ENCODE assay signal across 1 cellular context in genomic region chr19:1490311-1491113, GRCh38.
TF ChIP-seq lines count a peak whose summit lies in the region.

PCSK4 (minus strand) TSS chr19:1490350; CDS start chr19:1490346, 4 bp downstream.

TF ChIP-seq in K562, 482 proteins besides CTCF, POLR2A, EP300 and RAD21 (continued from another document and continues in another):
- TF ChIP-seq VEZF1 (CRISPR knock-in tag; IDR thresholded peaks at IDR 0.05) (peak; percentile 93), ZBTB11 (CRISPR knock-in tag; IDR thresholded peaks at IDR 0.05) (no peak), TRIM24 (IDR thresholded peaks at IDR 0.05) (no peak), ZBTB12 (CRISPR knock-in tag; IDR thresholded peaks at IDR 0.05) (no peak), SP2 (IDR thresholded peaks at IDR 0.05; ENCODE audit: extremely low read depth, low read depth, low read length, poor library complexity, severe bottlenecking) (peak; percentile 44), TCF7 (IDR thresholded peaks at IDR 0.05; ENCODE audit: borderline replicate concordance) (no peak), ZNF77 (CRISPR knock-in tag; IDR thresholded peaks at IDR 0.05) (no peak), PTRF (tag; IDR thresholded peaks at IDR 0.05) (no peak), CBFA2T3 (IDR thresholded peaks at IDR 0.05) (no peak), NCOA2 (IDR thresholded peaks at IDR 0.05; ENCODE audit: partially characterized antibody in 2 of 2) (no peak), CREM (IDR thresholded peaks at IDR 0.05; ENCODE audit: low read depth) (no peak; the same call in 1 of the 2 replicates), SRSF3 (IDR thresholded peaks at IDR 0.05; ENCODE audit: insufficient read depth, low read length) (no peak), CXXC5 (CRISPR knock-in tag; IDR thresholded peaks at IDR 0.05) (peak; percentile 64), ETV5 (CRISPR knock-in tag; IDR thresholded peaks at IDR 0.05; ENCODE audit: low read depth) (no peak), RREB1 (CRISPR knock-in tag; IDR thresholded peaks at IDR 0.05) (no peak), WHSC1 (IDR thresholded peaks at IDR 0.05; ENCODE audit: low read length) (no peak), ARID3A (IDR thresholded peaks at IDR 0.05; ENCODE audit: borderline replicate concordance, low read depth, low read length) (peak; percentile 67; the same call in 1 of the 2 replicates), ELF4 (CRISPR knock-in tag; IDR thresholded peaks at IDR 0.05) (peak; percentile 47; the same call in 1 of the 2 replicates), NRF1 (conservative IDR thresholded peaks at IDR 0.05 in 1 of 2, IDR thresholded peaks at IDR 0.05 in 1 of 2) (peak; percentile 90 to 92), KHSRP (IDR thresholded peaks at IDR 0.05) (no peak), TRIM25 (IDR thresholded peaks at IDR 0.05; ENCODE audit: borderline replicate concordance) (no peak), ZBTB49 (CRISPR knock-in tag; IDR thresholded peaks at IDR 0.05; ENCODE audit: borderline replicate concordance) (no peak), ZNF449 (CRISPR knock-in tag; IDR thresholded peaks at IDR 0.05) (no peak), CEBPG (CRISPR knock-in tag; IDR thresholded peaks at IDR 0.05) (peak; percentile 84), CEBPG (tag; conservative IDR thresholded peaks at IDR 0.05 in 1 of 2, IDR thresholded peaks at IDR 0.05 in 1 of 2) (peak; percentile 84 to 85), HES1 (IDR thresholded peaks at IDR 0.05; ENCODE audit: low read depth) (no peak), ZKSCAN1 (IDR thresholded peaks at IDR 0.05; ENCODE audit: low read depth, low read length) (no peak), POLR3G (IDR thresholded peaks at IDR 0.05; ENCODE audit: extremely low read depth, insufficient read length, insufficient replicate concordance) (no peak), CGGBP1 (CRISPR knock-in tag; IDR thresholded peaks at IDR 0.05) (no peak), ZNF165 (CRISPR knock-in tag; IDR thresholded peaks at IDR 0.05; ENCODE audit: borderline replicate concordance) (no peak), ELK3 (CRISPR knock-in tag; IDR thresholded peaks at IDR 0.05) (no peak), ZBTB17 (CRISPR knock-in tag; IDR thresholded peaks at IDR 0.05) (no peak), GABPB1 (CRISPR knock-in tag; IDR thresholded peaks at IDR 0.05) (no peak; the same call in none of the 2 replicates)
